In genomic region chr11:35735411-35735810, GRCh38 we compare ENCODE assay signal across 14 cellular contexts.
"Had no signal": no experiment of that assay in that cellular context is flagged by ENCODE, and none has a peak within 500 bp of the region (broad histone marks: within the 10 kb centered on the region; RNA-seq: fewer than 3 reads in every experiment).

No MANE protein-coding gene starts in this region.

- DNase-seq: activated CD4-positive, CD25-positive, alpha-beta regulatory T cell treated with anti-CD3 and anti-CD28 coated beads, Interleukin-2, amount 50 U/mL, for 72 hours; activated naive CD8-positive, alpha-beta T cell treated with anti-CD3 and anti-CD28 coated beads, Interleukin-2, amount 10 ng/mL, durations not matched to agents 7 days and 5 days; anterior cingulate cortex; erythroblast; islet precursor cell; psoas muscle; trophoblast cell had no signal

- H3K27ac Mint-ChIP-seq: activated naive CD8-positive, alpha-beta T cell treated with anti-CD3 and anti-CD28 coated beads, Interleukin-2, amount 10 ng/mL, durations not matched to agents 7 days and 5 days; activated T-helper 1 cell treated with anti-CD3 and anti-CD28 coated beads, Interleukin-12 subunit alpha, Interleukin-12 subunit beta, Interleukin-2, Interleukin-4 antibody, amounts not matched to agents 30 ng/mL and 10 ng/mL and 1 ng/mL, durations not matched to agents 14 hours and 24 hours and 36 hours; natural killer cell treated with Interleukin-12 subunit alpha and Interleukin-12 subunit beta and Interleukin-15 and Interleukin-18, amount 100 ng/mL, for 72 hours; stimulated activated naive CD8-positive, alpha-beta T cell treated with anti-CD3 and anti-CD28 coated beads, Interleukin-15, Interleukin-2, amounts not matched to agents 100 ng/mL and 50 ng/mL, for 24 hours had no signal

- H3K27ac ChIP-seq: breast epithelium, gastroesophageal sphincter, psoas muscle, suprapubic skin had no signal

- H3K4me3 Mint-ChIP-seq: activated naive CD8-positive, alpha-beta T cell treated with anti-CD3 and anti-CD28 coated beads, Interleukin-2, amount 10 ng/mL, durations not matched to agents 7 days and 5 days; activated T-helper 1 cell treated with anti-CD3 and anti-CD28 coated beads, Interleukin-12 subunit alpha, Interleukin-12 subunit beta, Interleukin-2, Interleukin-4 antibody, amounts not matched to agents 30 ng/mL and 10 ng/mL and 1 ng/mL, durations not matched to agents 14 hours and 24 hours and 36 hours; natural killer cell treated with Interleukin-12 subunit alpha and Interleukin-12 subunit beta and Interleukin-15 and Interleukin-18, amount 100 ng/mL, for 72 hours; stimulated activated naive CD8-positive, alpha-beta T cell treated with anti-CD3 and anti-CD28 coated beads, Interleukin-15, Interleukin-2, amounts not matched to agents 100 ng/mL and 50 ng/mL, for 24 hours had no signal

- H3K36me3 ChIP-seq: breast epithelium had no signal

- H3K27me3 Mint-ChIP-seq: activated naive CD8-positive, alpha-beta T cell treated with anti-CD3 and anti-CD28 coated beads, Interleukin-2, amount 10 ng/mL, durations not matched to agents 7 days and 5 days; natural killer cell treated with Interleukin-12 subunit alpha and Interleukin-12 subunit beta and Interleukin-15 and Interleukin-18, amount 100 ng/mL, for 72 hours; stimulated activated naive CD8-positive, alpha-beta T cell treated with anti-CD3 and anti-CD28 coated beads, Interleukin-15, Interleukin-2, amounts not matched to agents 100 ng/mL and 50 ng/mL, for 24 hours had no signal

- H3K4me3 ChIP-seq: breast epithelium, gastroesophageal sphincter, psoas muscle, suprapubic skin had no signal

- H3K4me1 ChIP-seq: breast epithelium, psoas muscle, suprapubic skin had no signal

- ATAC-seq: gastroesophageal sphincter; natural killer cell treated with Interleukin-12 subunit alpha and Interleukin-12 subunit beta and Interleukin-15 and Interleukin-18, amount 100 ng/mL, for 72 hours; psoas muscle; sciatic nerve had no signal

- H3K9me3 Mint-ChIP-seq: natural killer cell treated with Interleukin-12 subunit alpha and Interleukin-12 subunit beta and Interleukin-15 and Interleukin-18, amount 100 ng/mL, for 72 hours had no signal

- H3K9me3 ChIP-seq: psoas muscle, suprapubic skin had no signal

- H3K27me3 ChIP-seq: breast epithelium, gastroesophageal sphincter, suprapubic skin had no signal
